ENCODE assay signal across 8 cellular contexts in genomic region chr6:26327450-26328264, GRCh38. TPM values are rescaled to one million over a fixed set of nuclear protein-coding genes. Genes with fewer than 3 reads are reported as not detected.
A peak's percentile ranks its signal among the peaks of the same experiment; 100 is the strongest.
DNase-seq lines count a peak whose midpoint lies in the region; ATAC-seq, FAIRE-seq and TF ChIP-seq lines count a peak whose summit lies in the region.

No MANE protein-coding gene starts in this region.

- no peaks in the 10 kb centered on the region for H3K79me2 ChIP-seq in GM23248 (ENCODE audit: insufficient read depth)
- H3K79me2 ChIP-seq in smooth muscle cell (ENCODE audit: low read depth), result no peaks in the 10 kb centered on the region

- intact Hi-C loops in gastrocnemius medialis (cut with DNase I; ENCODE audit: low total_unique reads), result no loop called here

- H3K4me1 ChIP-seq in GM23248 (ENCODE audit: insufficient read depth) (peaks cover 17% of the 10 kb centered on the region), smooth muscle cell (ENCODE audit: low read depth) (peaks cover 13% of the 10 kb centered on the region), gastrocnemius medialis (no peaks in the 10 kb centered on the region)

- H3K9me3 Mint-ChIP-seq in activated CD4-positive, alpha-beta memory T cell treated with anti-CD3 and anti-CD28 coated beads, Interleukin-2, amount 10 ng/mL, durations not matched to agents 7 days and 5 days, result no peaks in the 10 kb centered on the region

- H3K4me3 Mint-ChIP-seq in activated CD4-positive, alpha-beta memory T cell treated with anti-CD3 and anti-CD28 coated beads, Interleukin-2, amount 10 ng/mL, durations not matched to agents 7 days and 5 days, result peak overlapping the region; percentile 58

- no peak for ATAC-seq in gastrocnemius medialis

- H2AFZ ChIP-seq in GM23248, result peak overlapping the region; percentile 42
- H2AFZ ChIP-seq in smooth muscle cell (ENCODE audit: low read depth), result peak overlapping the region; percentile 76

- no peak for TF ChIP-seq POLR2A in gastrocnemius medialis (IDR thresholded peaks at IDR 0.05)

- peak overlapping the region; percentile 59 for H3K4me3 ChIP-seq in GM23248
- peak overlapping the region; percentile 57 for H3K4me3 ChIP-seq in smooth muscle cell
- peak overlapping the region in 1 of 4 donors; percentile 15 for H3K4me3 ChIP-seq in gastrocnemius medialis

- WGBS in GM23248 (ENCODE audit: low coverage in 1 of 2, low lambda C conversion rate in 2 of 2, missing lambda C conversion rate in 2 of 2), 2 experiments, result 9 to 11% methylated on average over 28 of the region's 28 CpGs
- WGBS in smooth muscle cell (ENCODE audit: low lambda C conversion rate), result under 1% methylated on average over 28 of the region's 28 CpGs

- H3K9ac ChIP-seq in GM23248 (peak overlapping the region; percentile 20; the same call in 1 of the 2 replicates), smooth muscle cell (ENCODE audit: low read depth) (no peak overlapping the region)

- H3K27me3 ChIP-seq in GM23248 (replicated peaks; ENCODE audit: insufficient read depth), result no peaks in the 10 kb centered on the region
- H3K27me3 ChIP-seq in smooth muscle cell (ENCODE audit: low read depth), result peaks cover 15% of the 10 kb centered on the region
- peaks cover 56 to 70% (median 56%) of the 10 kb centered on the region in 3 donors for H3K27me3 ChIP-seq in gastrocnemius medialis

- in situ Hi-C loops in GM23248 (cut with MboI), result loop anchor here (25.0 kb wide), 1 partner anchor 210 kb away; the partner anchor contains the start of gene HMGN4
- in situ Hi-C loops in gastrocnemius medialis (cut with MboI; ENCODE audit: low sequenced_read_pairs in 4 of 4), result loop anchor here in 2 of 4 donors (25.0 kb wide), 1 partner anchor 760 kb away; no protein-coding TSS in a partner anchor

- TF ChIP-seq CTCF in smooth muscle cell (IDR thresholded peaks at IDR 0.05; ENCODE audit: borderline replicate concordance, insufficient read depth, poor library complexity, severe bottlenecking) (no peak), gastrocnemius medialis (IDR thresholded peaks at IDR 0.05 in 4 of 5, conservative IDR thresholded peaks at IDR 0.05 in 1 of 5) (no peak)

- peak overlapping the region; percentile 37 for H3K27ac ChIP-seq in GM23248
- H3K27ac ChIP-seq in smooth muscle cell (ENCODE audit: low read depth), result no peak overlapping the region
- H3K27ac ChIP-seq in gastrocnemius medialis, result no peak overlapping the region

- DNase-seq in GM23248, result peak; percentile 68
- peak; percentile 27 to 67 for DNase-seq in NCI-H526 (lab: John Stamatoyannopoulos, UW)
- peak; percentile 57 for DNase-seq in activated CD4-positive, alpha-beta memory T cell treated with anti-CD3 and anti-CD28 coated beads, Interleukin-2, amount 10 ng/mL, durations not matched to agents 7 days and 5 days
- peak; percentile 63 for DNase-seq in fibroblast of gingiva (ENCODE audit: low read depth)
- DNase-seq in smooth muscle cell (lab: John Stamatoyannopoulos, UW; ENCODE audit: unreplicated experiment), result no peak
- DNase-seq in 8988T, result no peak
- no peak for DNase-seq in gastrocnemius medialis

- POLR2A ChIA-PET in activated CD4-positive, alpha-beta memory T cell treated with anti-CD3 and anti-CD28 coated beads, Interleukin-2, amount 10 ng/mL, durations not matched to agents 7 days and 5 days (lab: Charles Lee), result interaction anchor here (0.6 to 4.0 kb wide), 8 partner anchors 9 to 267 kb away, joined by 3 to 23 read pairs (median 4); partner anchors contain the start of gene HMGN4

- no peaks in the 10 kb centered on the region for H3K9me3 ChIP-seq in GM23248 (ENCODE audit: low read depth)
- no peaks in the 10 kb centered on the region for H3K9me3 ChIP-seq in smooth muscle cell (replicated peaks; ENCODE audit: low read depth)
- H3K9me3 ChIP-seq in gastrocnemius medialis, result no peaks in the 10 kb centered on the region

- no peak overlapping the region for H3K27ac Mint-ChIP-seq in activated CD4-positive, alpha-beta memory T cell treated with anti-CD3 and anti-CD28 coated beads, Interleukin-2, amount 10 ng/mL, durations not matched to agents 7 days and 5 days

- CTCF ChIA-PET in activated CD4-positive, alpha-beta memory T cell treated with anti-CD3 and anti-CD28 coated beads, Interleukin-2, amount 10 ng/mL, durations not matched to agents 7 days and 5 days (lab: Charles Lee), result interaction anchor here (1.2 to 5.7 kb wide), 4 partner anchors 14 to 268 kb away, joined by 3 to 24 read pairs (median 4); no protein-coding TSS in a partner anchor

- H3K4me2 ChIP-seq in GM23248 (ENCODE audit: unreplicated experiment) (peak overlapping the region; percentile 53), smooth muscle cell (peak overlapping the region; percentile 91)

- no peaks in the 10 kb centered on the region for H3K36me3 ChIP-seq in GM23248 (ENCODE audit: low read depth)
- no peaks in the 10 kb centered on the region for H3K36me3 ChIP-seq in smooth muscle cell (ENCODE audit: low read depth)
- H3K36me3 ChIP-seq in gastrocnemius medialis, result no peaks in the 10 kb centered on the region

- H3K36me3 Mint-ChIP-seq in activated CD4-positive, alpha-beta memory T cell treated with anti-CD3 and anti-CD28 coated beads, Interleukin-2, amount 10 ng/mL, durations not matched to agents 7 days and 5 days (ENCODE audit: low read depth), result peaks cover 3% of the 10 kb centered on the region

- FAIRE-seq in A204.1 (lab: Jason Lieb, UNC), result peak; percentile 29

- peaks cover 52% of the 10 kb centered on the region for H3K4me1 Mint-ChIP-seq in activated CD4-positive, alpha-beta memory T cell treated with anti-CD3 and anti-CD28 coated beads, Interleukin-2, amount 10 ng/mL, durations not matched to agents 7 days and 5 days

- peaks cover 56% of the 10 kb centered on the region for H3K27me3 Mint-ChIP-seq in activated CD4-positive, alpha-beta memory T cell treated with anti-CD3 and anti-CD28 coated beads, Interleukin-2, amount 10 ng/mL, durations not matched to agents 7 days and 5 days

- no peaks in the 10 kb centered on the region for H3K9me2 ChIP-seq in GM23248 (ENCODE audit: insufficient read depth)

- peaks cover 52% of the 10 kb centered on the region for H3F3A ChIP-seq in GM23248 (ENCODE audit: insufficient read depth)
- peaks cover 12% of the 10 kb centered on the region for H3F3A ChIP-seq in smooth muscle cell (ENCODE audit: low read depth)

- H4K20me1 ChIP-seq in GM23248 (ENCODE audit: insufficient read depth) (no peaks in the 10 kb centered on the region), smooth muscle cell (ENCODE audit: low read depth) (no peaks in the 10 kb centered on the region)

RNA-seq across cellular contexts. Expression of gene BTN3A2, which starts 37.3 kb away (rescaled TPM):
- total RNA-seq in GM23248 (2014; rRNA removed; shearing (Covaris generic)), result 12.9 and 14.5 TPM in 2 replicates
- polyA plus RNA-seq in GM23248 (2016; fragmentation: Nextera tagmentation; extraction: Ambion mirVana) (7.9 and 9.5 TPM in 2 replicates), smooth muscle cell (7.6 and 13.3 TPM in 2 replicates)
- 100 to 1,000 TPM; 120 to 130 TPM for total RNA-seq in activated CD4-positive, alpha-beta memory T cell treated with anti-CD3 and anti-CD28 coated beads, Interleukin-2, amount 10 ng/mL, durations not matched to agents 7 days and 5 days
- total RNA-seq in smooth muscle cell (5.1 and 19.7 TPM in 2 replicates), gastrocnemius medialis (1 to 10 TPM; 3.7 to 8.9 (median 4.4) TPM)

RNA-seq across cellular contexts. Expression of gene BTN2A2, which starts 55.3 kb away (rescaled TPM):
- total RNA-seq in GM23248 (2014; rRNA removed; shearing (Covaris generic)), result 4.5 and 9.1 TPM in 2 replicates
- 4.0 and 5.2 TPM in 2 replicates for polyA plus RNA-seq in GM23248 (2016; fragmentation: Nextera tagmentation; extraction: Ambion mirVana)
- total RNA-seq in activated CD4-positive, alpha-beta memory T cell treated with anti-CD3 and anti-CD28 coated beads, Interleukin-2, amount 10 ng/mL, durations not matched to agents 7 days and 5 days, result 10 to 100 TPM; 23.4 to 25.7 TPM
- total RNA-seq in smooth muscle cell, result 11.1 and 12.1 TPM in 2 replicates
- polyA plus RNA-seq in smooth muscle cell, result 6.3 and 12.1 TPM in 2 replicates
- total RNA-seq in gastrocnemius medialis, result 1 to 10 TPM; 1.1 to 4.8 (median 1.5) TPM

Comparison
In these comparisons a context has a peak if more than half of its experiments do, and no peak if none do; other contexts are left out.
1. DNase-seq: peak in GM23248 (single experiment), NCI-H526 (2 of 2), activated CD4-positive, alpha-beta memory T cell treated with anti-CD3 and anti-CD28 coated beads, Interleukin-2, amount 10 ng/mL, durations not matched to agents 7 days and 5 days (single experiment) and fibroblast of gingiva (single experiment); none in smooth muscle cell (single experiment), 8988T (single experiment) and gastrocnemius medialis (0 of 2).